In the genomic region with DNA sequence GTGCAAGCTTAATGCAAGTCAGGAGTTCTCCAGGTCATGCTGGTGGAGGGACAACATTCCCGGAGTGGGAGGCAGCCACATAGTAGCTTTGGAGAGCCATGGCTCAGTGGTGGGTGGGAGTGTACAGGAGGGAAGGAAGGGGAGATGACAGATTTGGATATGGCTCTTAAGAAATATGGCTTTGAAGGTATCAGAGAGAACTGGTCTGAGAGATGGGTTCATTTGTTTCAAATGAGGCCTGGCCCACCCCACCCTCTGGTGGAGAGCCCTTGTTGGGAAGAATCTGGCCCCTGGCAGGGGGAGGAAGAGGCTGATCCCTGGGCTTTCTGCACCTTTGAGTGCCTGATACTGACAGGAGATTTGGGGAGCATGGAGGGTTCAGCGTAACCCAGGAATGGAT, we compare ENCODE assay signal across 40 cellular contexts. TPM values are rescaled to one million over a fixed set of nuclear protein-coding genes. Genes with fewer than 3 reads are reported as not detected.
"Had no signal": no experiment of that assay in that cellular context is flagged by ENCODE, and none has a peak within 500 bp of the region (broad histone marks: within the 10 kb centered on the region; RNA-seq: fewer than 3 reads in every experiment).

No MANE protein-coding gene starts in this region.

- H3K4me3 ChIP-seq: ascending aorta, cardiac muscle cell had no signal

- H3K36me3 Mint-ChIP-seq: activated CD8-positive, alpha-beta memory T cell treated with anti-CD3 and anti-CD28 coated beads, Interleukin-2, amount 10 ng/mL, durations not matched to agents 7 days and 5 days; activated naive CD4-positive, alpha-beta T cell treated with anti-CD3 and anti-CD28 coated beads, Interleukin-2, amount 10 ng/mL, durations not matched to agents 7 days and 5 days; activated naive CD4-positive, alpha-beta T cell treated with anti-CD3 and anti-CD28 coated beads, Interleukin-2, amount 50 U/mL, for 24 hours; activated naive CD8-positive, alpha-beta T cell; activated naive CD8-positive, alpha-beta T cell treated with anti-CD3 and anti-CD28 coated beads, Interleukin-2, amount 10 ng/mL, durations not matched to agents 7 days and 5 days; brain had no signal

- H3K9me3 ChIP-seq: ascending aorta had no signal

- H3K36me3 ChIP-seq: ascending aorta, cardiac muscle cell had no signal

- H3K4me3 Mint-ChIP-seq: activated B cell treated with CpG ODN at 0.5 μM for 24 hours; activated CD4-positive, alpha-beta memory T cell treated with anti-CD3 and anti-CD28 coated beads, Interleukin-2, amount 10 ng/mL, durations not matched to agents 7 days and 5 days; activated CD4-positive, alpha-beta T cell treated with anti-CD3 and anti-CD28 coated beads, Interleukin-2, amount 10 ng/mL, durations not matched to agents 24 days and 14 days; activated CD8-positive, alpha-beta memory T cell treated with anti-CD3 and anti-CD28 coated beads, Interleukin-2, amount 10 ng/mL, durations not matched to agents 7 days and 5 days; activated CD8-positive, alpha-beta T cell treated with anti-CD3 and anti-CD28 coated beads, Interleukin-2, amount 10 ng/mL, durations not matched to agents 7 days and 5 days; activated naive CD4-positive, alpha-beta T cell treated with anti-CD3 and anti-CD28 coated beads, Interleukin-2, amount 10 ng/mL, durations not matched to agents 7 days and 5 days; activated naive CD4-positive, alpha-beta T cell treated with anti-CD3 and anti-CD28 coated beads, Interleukin-2, amount 50 U/mL, for 24 hours; activated naive CD8-positive, alpha-beta T cell; activated naive CD8-positive, alpha-beta T cell treated with anti-CD3 and anti-CD28 coated beads, Interleukin-2, amount 10 ng/mL, durations not matched to agents 7 days and 5 days; activated naive CD8-positive, alpha-beta T cell treated with anti-CD3 and anti-CD28 coated beads, Interleukin-2, amount 50 U/mL, for 24 hours; activated T-cell treated with anti-CD3 and anti-CD28 coated beads, Interleukin-2, amount 50 U/mL, for 24 hours; brain; central memory CD8-positive, alpha-beta T cell; T-helper 1 cell treated with Interleukin-12 subunit alpha and Interleukin-12 subunit beta and Interleukin-4 antibody, amounts not matched to agents 30 μg/mL and 1 μg/mL, for 36 hours; T-helper 2 cell treated with Interferon-gamma antibody and Interleukin-4, amounts not matched to agents 5 μg/mL and 100 μg/mL, for 36 hours had no signal

- DNase-seq: activated B cell treated with CpG ODN at 0.5 μM for 24 hours; activated CD4-positive, alpha-beta memory T cell treated with anti-CD3 and anti-CD28 coated beads, Interleukin-2, amount 10 ng/mL, durations not matched to agents 7 days and 5 days; activated CD4-positive, alpha-beta T cell treated with anti-CD3 and anti-CD28 coated beads for 4 hours; activated CD4-positive, alpha-beta T cell treated with anti-CD3 and anti-CD28 coated beads, Interleukin-2, amount 10 ng/mL, durations not matched to agents 24 days and 14 days; activated CD4-positive, alpha-beta T cell treated with anti-CD3 and anti-CD28 coated beads, Interleukin-2, amount 50 U/mL, for 1 hour; activated CD4-positive, alpha-beta T cell treated with anti-CD3 and anti-CD28 coated beads, Interleukin-2, amount 50 U/mL, for 4 hours; activated CD4-positive, CD25-positive, alpha-beta regulatory T cell treated with anti-CD3 and anti-CD28 coated beads, Interleukin-2, amount 50 U/mL, for 72 hours; activated CD8-positive, alpha-beta memory T cell treated with anti-CD3 and anti-CD28 coated beads for 24 hours; activated CD8-positive, alpha-beta memory T cell treated with anti-CD3 and anti-CD28 coated beads, Interleukin-2, amount 10 ng/mL, durations not matched to agents 7 days and 5 days; activated CD8-positive, alpha-beta memory T cell treated with anti-CD3 and anti-CD28 coated beads, Interleukin-2, amount 50 U/mL, for 48 hours; activated CD8-positive, alpha-beta T cell treated with anti-CD3 and anti-CD28 coated beads, Interleukin-2, amount 10 ng/mL, durations not matched to agents 7 days and 5 days; activated effector memory CD4-positive, alpha-beta T cell treated with Interleukin-2 at 50 U/mL for 16 hours; activated gamma-delta T cell; activated naive CD4-positive, alpha-beta T cell treated with anti-CD3 and anti-CD28 coated beads, Interleukin-2, amount 10 ng/mL, durations not matched to agents 7 days and 5 days; activated naive CD4-positive, alpha-beta T cell treated with Interleukin-2 at 50 U/mL for 16 hours; activated naive CD8-positive, alpha-beta T cell treated with anti-CD3 and anti-CD28 coated beads, Interleukin-2, amount 10 ng/mL, durations not matched to agents 7 days and 5 days; activated naive CD8-positive, alpha-beta T cell treated with anti-CD3 and anti-CD28 coated beads, Interleukin-2, amount 50 U/mL, for 24 hours; activated T-cell treated with anti-CD3 and anti-CD28 coated beads, Interleukin-2, amount 50 U/mL, for 24 hours; activated T-cell treated with anti-CD3 and anti-CD28 coated beads, Interleukin-2, amount 50 U/mL, for 48 hours; amygdala; anterior cingulate cortex; caudate nucleus; cerebellar nuclear complex; T-helper 1 cell; T-helper 2 cell; T-helper 9 cell had no signal

- H3K4me1 Mint-ChIP-seq: activated B cell treated with CpG ODN at 0.5 μM for 24 hours; activated CD8-positive, alpha-beta memory T cell treated with anti-CD3 and anti-CD28 coated beads, Interleukin-2, amount 10 ng/mL, durations not matched to agents 7 days and 5 days; activated naive CD4-positive, alpha-beta T cell treated with anti-CD3 and anti-CD28 coated beads, Interleukin-2, amount 10 ng/mL, durations not matched to agents 7 days and 5 days; activated naive CD4-positive, alpha-beta T cell treated with anti-CD3 and anti-CD28 coated beads, Interleukin-2, amount 50 U/mL, for 24 hours; central memory CD8-positive, alpha-beta T cell had no signal

- H3K9me3 Mint-ChIP-seq: activated B cell treated with CpG ODN at 0.5 μM for 24 hours; activated CD4-positive, alpha-beta memory T cell treated with anti-CD3 and anti-CD28 coated beads, Interleukin-2, amount 10 ng/mL, durations not matched to agents 7 days and 5 days; activated CD4-positive, alpha-beta T cell treated with anti-CD3 and anti-CD28 coated beads, Interleukin-2, amount 10 ng/mL, durations not matched to agents 24 days and 14 days; activated naive CD4-positive, alpha-beta T cell treated with anti-CD3 and anti-CD28 coated beads, Interleukin-2, amount 10 ng/mL, durations not matched to agents 7 days and 5 days; activated naive CD4-positive, alpha-beta T cell treated with anti-CD3 and anti-CD28 coated beads, Interleukin-2, amount 50 U/mL, for 24 hours; activated naive CD8-positive, alpha-beta T cell treated with anti-CD3 and anti-CD28 coated beads, Interleukin-2, amount 10 ng/mL, durations not matched to agents 7 days and 5 days; activated naive CD8-positive, alpha-beta T cell treated with anti-CD3 and anti-CD28 coated beads, Interleukin-2, amount 50 U/mL, for 24 hours; activated T-cell treated with anti-CD3 and anti-CD28 coated beads, Interleukin-2, amount 50 U/mL, for 24 hours; activated T-helper 2 cell treated with anti-CD3 and anti-CD28 coated beads, Interferon-gamma antibody, Interleukin-2, Interleukin-4, amounts not matched to agents 10 μg/mL and 5 μg/mL and 100 μg/mL, durations not matched to agents 14 hours and 24 hours and 36 hours; central memory CD8-positive, alpha-beta T cell; T-helper 1 cell treated with Interleukin-12 subunit alpha and Interleukin-12 subunit beta and Interleukin-4 antibody, amounts not matched to agents 30 μg/mL and 1 μg/mL, for 36 hours; T-helper 2 cell treated with Interferon-gamma antibody and Interleukin-4, amounts not matched to agents 5 μg/mL and 100 μg/mL, for 36 hours had no signal

- H3K27ac Mint-ChIP-seq: activated B cell treated with CpG ODN at 0.5 μM for 24 hours; activated CD4-positive, alpha-beta memory T cell treated with anti-CD3 and anti-CD28 coated beads, Interleukin-2, amount 10 ng/mL, durations not matched to agents 7 days and 5 days; activated CD4-positive, alpha-beta T cell treated with anti-CD3 and anti-CD28 coated beads, Interleukin-2, amount 10 ng/mL, durations not matched to agents 24 days and 14 days; activated CD8-positive, alpha-beta memory T cell treated with anti-CD3 and anti-CD28 coated beads, Interleukin-2, amount 10 ng/mL, durations not matched to agents 7 days and 5 days; activated CD8-positive, alpha-beta T cell treated with anti-CD3 and anti-CD28 coated beads, Interleukin-2, amount 10 ng/mL, durations not matched to agents 7 days and 5 days; activated naive CD4-positive, alpha-beta T cell treated with anti-CD3 and anti-CD28 coated beads, Interleukin-2, amount 10 ng/mL, durations not matched to agents 7 days and 5 days; activated naive CD4-positive, alpha-beta T cell treated with anti-CD3 and anti-CD28 coated beads, Interleukin-2, amount 50 U/mL, for 24 hours; activated naive CD8-positive, alpha-beta T cell; activated naive CD8-positive, alpha-beta T cell treated with anti-CD3 and anti-CD28 coated beads, Interleukin-2, amount 10 ng/mL, durations not matched to agents 7 days and 5 days; activated naive CD8-positive, alpha-beta T cell treated with anti-CD3 and anti-CD28 coated beads, Interleukin-2, amount 50 U/mL, for 24 hours; activated T-cell treated with anti-CD3 and anti-CD28 coated beads, Interleukin-2, amount 50 U/mL, for 24 hours; activated T-helper 2 cell treated with anti-CD3 and anti-CD28 coated beads, Interferon-gamma antibody, Interleukin-2, Interleukin-4, amounts not matched to agents 10 μg/mL and 5 μg/mL and 100 μg/mL, durations not matched to agents 14 hours and 24 hours and 36 hours; brain; T-helper 1 cell treated with Interleukin-12 subunit alpha and Interleukin-12 subunit beta and Interleukin-4 antibody, amounts not matched to agents 30 μg/mL and 1 μg/mL, for 36 hours; T-helper 2 cell treated with Interferon-gamma antibody and Interleukin-4, amounts not matched to agents 5 μg/mL and 100 μg/mL, for 36 hours had no signal

- FAIRE-seq: bronchial epithelial cell, TTC549 had no signal

- H3K27ac ChIP-seq: ascending aorta, cardiac muscle cell, VCaP had no signal

RNA-seq across cellular contexts. Expression of a gene that starts 6.1 kb away (rescaled TPM):
- total RNA-seq: activated B cell treated with CpG ODN at 0.5 μM for 24 hours; activated T-helper 2 cell treated with anti-CD3 and anti-CD28 coated beads, Interferon-gamma antibody, Interleukin-2, Interleukin-4, amounts not matched to agents 10 μg/mL and 5 μg/mL and 100 μg/mL, durations not matched to agents 14 hours and 24 hours and 36 hours; ascending aorta; bronchial epithelial cell; cardiac muscle cell; chondrocyte had no signal
- polyA plus RNA-seq: cardiac muscle cell had no signal

RNA-seq across cellular contexts. Expression of a gene that starts 55.7 kb away (rescaled TPM):
- total RNA-seq: activated B cell treated with CpG ODN at 0.5 μM for 24 hours; activated CD4-positive, alpha-beta memory T cell treated with anti-CD3 and anti-CD28 coated beads, Interleukin-2, amount 10 ng/mL, durations not matched to agents 7 days and 5 days; activated CD4-positive, alpha-beta T cell treated with anti-CD3 and anti-CD28 coated beads, Interleukin-2, amount 10 ng/mL, durations not matched to agents 24 days and 14 days; activated CD8-positive, alpha-beta memory T cell treated with anti-CD3 and anti-CD28 coated beads, Interleukin-2, amount 10 ng/mL, durations not matched to agents 7 days and 5 days; activated CD8-positive, alpha-beta T cell treated with anti-CD3 and anti-CD28 coated beads, Interleukin-2, amount 10 ng/mL, durations not matched to agents 7 days and 5 days; activated naive CD8-positive, alpha-beta T cell treated with anti-CD3 and anti-CD28 coated beads, Interleukin-2, amount 10 ng/mL, durations not matched to agents 7 days and 5 days; activated T-helper 2 cell treated with anti-CD3 and anti-CD28 coated beads, Interferon-gamma antibody, Interleukin-2, Interleukin-4, amounts not matched to agents 10 μg/mL and 5 μg/mL and 100 μg/mL, durations not matched to agents 14 hours and 24 hours and 36 hours; ascending aorta; bronchial epithelial cell; cardiac muscle cell; chondrocyte had no signal
- polyA plus RNA-seq: adipose tissue, cardiac muscle cell had no signal
